1 cellular context compared by ENCODE assay signal in the genomic region with DNA sequence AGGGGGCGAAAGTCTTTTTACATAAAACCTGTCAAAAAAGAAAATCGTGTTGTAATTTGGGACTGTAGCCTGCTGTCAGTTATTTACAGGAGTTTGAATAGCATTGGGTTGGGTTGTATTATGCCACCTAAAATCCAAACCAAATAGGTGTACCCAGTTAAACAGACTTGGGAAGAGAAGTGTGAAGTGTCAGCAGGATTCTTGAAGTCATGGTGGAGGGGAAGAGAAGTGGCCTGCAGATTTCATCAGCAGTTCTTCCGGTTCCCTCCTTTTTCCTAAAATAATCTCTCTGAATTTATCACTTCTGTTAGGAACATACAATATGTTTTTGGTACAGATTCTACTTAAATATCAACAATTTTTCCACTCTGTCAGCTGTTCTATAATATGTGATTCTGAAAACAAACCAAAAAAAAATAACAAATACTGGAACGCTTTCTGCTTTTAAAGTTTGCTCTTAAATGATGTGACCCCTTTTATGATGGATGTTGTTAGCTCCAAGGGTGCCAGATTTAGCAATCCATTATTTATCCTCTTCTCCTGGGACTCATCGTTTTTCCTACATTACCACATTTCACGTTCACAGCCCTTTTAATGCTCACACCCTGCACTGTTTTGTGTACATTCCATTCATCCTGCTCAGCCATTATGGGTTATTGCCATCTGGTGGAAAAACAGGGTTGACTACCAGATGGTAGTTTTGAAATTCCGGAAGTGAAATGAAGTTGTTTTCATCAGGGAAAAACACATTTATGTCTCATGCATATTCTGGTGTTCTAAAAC.
A peak's percentile ranks its signal among the peaks of the same experiment; 100 is the strongest.
TF ChIP-seq lines count a peak whose summit lies in the region.

No MANE protein-coding gene starts in this region.

TF ChIP-seq in K562, 482 proteins besides CTCF, POLR2A, EP300 and RAD21 (continued from another document and continues in another):
- TF ChIP-seq, protein P1, sequence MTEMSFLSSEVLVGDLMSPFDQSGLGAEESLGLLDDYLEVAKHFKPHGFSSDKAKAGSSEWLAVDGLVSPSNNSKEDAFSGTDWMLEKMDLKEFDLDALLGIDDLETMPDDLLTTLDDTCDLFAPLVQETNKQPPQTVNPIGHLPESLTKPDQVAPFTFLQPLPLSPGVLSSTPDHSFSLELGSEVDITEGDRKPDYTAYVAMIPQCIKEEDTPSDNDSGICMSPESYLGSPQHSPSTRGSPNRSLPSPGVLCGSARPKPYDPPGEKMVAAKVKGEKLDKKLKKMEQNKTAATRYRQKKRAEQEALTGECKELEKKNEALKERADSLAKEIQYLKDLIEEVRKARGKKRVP (CRISPR knock-in tag; IDR thresholded peaks at IDR 0.05), result 0 out of 2 replicates have a peak, but pooled peaks have one; percentile 8
- no peak for TF ChIP-seq PRMT5 (CRISPR knock-in tag; IDR thresholded peaks at IDR 0.05)
- no peak for TF ChIP-seq ZSCAN29 (IDR thresholded peaks at IDR 0.05)
- peak in 1 of 3 experiments; percentile 62 for TF ChIP-seq YY1 (IDR thresholded peaks at IDR 0.05; ENCODE audit: borderline replicate concordance in 1 of 3, control insufficient read depth in 1 of 3, extremely low read depth in 1 of 3, insufficient read depth in 3 of 3, insufficient read length in 1 of 3, insufficient replicate concordance in 2 of 3, low read depth in 1 of 3, low read length in 2 of 3)
- TF ChIP-seq MAFG (tag; conservative IDR thresholded peaks at IDR 0.05), result 0 out of 2 replicates have a peak, but pooled peaks have one; percentile 19
- no peak for TF ChIP-seq FOXA1 (IDR thresholded peaks at IDR 0.05; ENCODE audit: borderline replicate concordance)
- no peak for TF ChIP-seq ZNF263 (CRISPR knock-in tag; IDR thresholded peaks at IDR 0.05; ENCODE audit: borderline replicate concordance)
- TF ChIP-seq TCF3 (CRISPR knock-in tag; IDR thresholded peaks at IDR 0.05), result peak; percentile 30; the same call in 1 of the 2 replicates
- TF ChIP-seq BMI1 (IDR thresholded peaks at IDR 0.05; ENCODE audit: low read length), result no peak
- TF ChIP-seq RFX5 (IDR thresholded peaks at IDR 0.05; ENCODE audit: low read depth, low read length), result no peak
- TF ChIP-seq BRD9 (IDR thresholded peaks at IDR 0.05; ENCODE audit: low read depth, partially characterized antibody), result peak; percentile 94
- TF ChIP-seq ZNF589 (CRISPR knock-in tag; IDR thresholded peaks at IDR 0.05; ENCODE audit: low read depth), result peak; percentile 78
- no peak for TF ChIP-seq KAT8 (IDR thresholded peaks at IDR 0.05; ENCODE audit: low read depth)
- TF ChIP-seq, protein P2, sequence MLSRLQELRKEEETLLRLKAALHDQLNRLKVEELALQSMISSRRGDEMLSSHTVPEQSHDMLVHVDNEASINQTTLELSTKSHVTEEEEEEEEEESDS (CRISPR knock-in tag; IDR thresholded peaks at IDR 0.05), result no peak
- TF ChIP-seq ATF7 (IDR thresholded peaks at IDR 0.05), result no peak; the same call in 1 of the 2 replicates
- TF ChIP-seq NFRKB (IDR thresholded peaks at IDR 0.05; ENCODE audit: low read depth), result peak; percentile 64
- peak; percentile 60; the same call in 1 of the 2 replicates for TF ChIP-seq GABPA (tag; conservative IDR thresholded peaks at IDR 0.05; ENCODE audit: low read depth)
- TF ChIP-seq, protein P3, sequence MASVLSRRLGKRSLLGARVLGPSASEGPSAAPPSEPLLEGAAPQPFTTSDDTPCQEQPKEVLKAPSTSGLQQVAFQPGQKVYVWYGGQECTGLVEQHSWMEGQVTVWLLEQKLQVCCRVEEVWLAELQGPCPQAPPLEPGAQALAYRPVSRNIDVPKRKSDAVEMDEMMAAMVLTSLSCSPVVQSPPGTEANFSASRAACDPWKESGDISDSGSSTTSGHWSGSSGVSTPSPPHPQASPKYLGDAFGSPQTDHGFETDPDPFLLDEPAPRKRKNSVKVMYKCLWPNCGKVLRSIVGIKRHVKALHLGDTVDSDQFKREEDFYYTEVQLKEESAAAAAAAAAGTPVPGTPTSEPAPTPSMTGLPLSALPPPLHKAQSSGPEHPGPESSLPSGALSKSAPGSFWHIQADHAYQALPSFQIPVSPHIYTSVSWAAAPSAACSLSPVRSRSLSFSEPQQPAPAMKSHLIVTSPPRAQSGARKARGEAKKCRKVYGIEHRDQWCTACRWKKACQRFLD (CRISPR knock-in tag; IDR thresholded peaks at IDR 0.05), result peak; percentile 9; the same call in 1 of the 2 replicates
- TF ChIP-seq ZNF175 (CRISPR knock-in tag; IDR thresholded peaks at IDR 0.05; ENCODE audit: low read depth), result peak; percentile 79
- TF ChIP-seq ARID1B (IDR thresholded peaks at IDR 0.05), result peak; percentile 25; the same call in 1 of the 2 replicates
- TF ChIP-seq FOXM1 (IDR thresholded peaks at IDR 0.05; ENCODE audit: low read depth), result peak; percentile 22; the same call in 1 of the 2 replicates
- no peak for TF ChIP-seq FOXM1 (CRISPR knock-in tag; IDR thresholded peaks at IDR 0.05; ENCODE audit: low read depth)
- 0 out of 2 replicates have a peak, but pooled peaks have one; percentile 7 for TF ChIP-seq ZNF584 (CRISPR knock-in tag; IDR thresholded peaks at IDR 0.05; ENCODE audit: low read depth)
- TF ChIP-seq, protein P4, sequence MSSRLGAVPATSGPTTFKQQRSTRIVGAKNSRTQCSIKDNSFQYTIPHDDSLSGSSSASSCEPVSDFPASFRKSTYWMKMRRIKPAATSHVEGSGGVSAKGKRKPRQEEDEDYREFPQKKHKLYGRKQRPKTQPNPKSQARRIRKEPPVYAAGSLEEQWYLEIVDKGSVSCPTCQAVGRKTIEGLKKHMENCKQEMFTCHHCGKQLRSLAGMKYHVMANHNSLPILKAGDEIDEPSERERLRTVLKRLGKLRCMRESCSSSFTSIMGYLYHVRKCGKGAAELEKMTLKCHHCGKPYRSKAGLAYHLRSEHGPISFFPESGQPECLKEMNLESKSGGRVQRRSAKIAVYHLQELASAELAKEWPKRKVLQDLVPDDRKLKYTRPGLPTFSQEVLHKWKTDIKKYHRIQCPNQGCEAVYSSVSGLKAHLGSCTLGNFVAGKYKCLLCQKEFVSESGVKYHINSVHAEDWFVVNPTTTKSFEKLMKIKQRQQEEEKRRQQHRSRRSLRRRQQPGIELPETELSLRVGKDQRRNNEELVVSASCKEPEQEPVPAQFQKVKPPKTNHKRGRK (tag; IDR thresholded peaks at IDR 0.05), result no peak
- no peak for TF ChIP-seq ELF4 (CRISPR knock-in tag; IDR thresholded peaks at IDR 0.05)
- no peak for TF ChIP-seq KDM4B (IDR thresholded peaks at IDR 0.05; ENCODE audit: borderline replicate concordance in 2 of 2, low read depth in 1 of 2)
- TF ChIP-seq BRD4 (IDR thresholded peaks at IDR 0.05), result peak; percentile 75; the same call in 1 of the 2 replicates
- TF ChIP-seq SNRNP70 (optimal IDR thresholded peaks at IDR 0.05; ENCODE audit: low read depth, low read length), result no peak
- TF ChIP-seq HNRNPLL (IDR thresholded peaks at IDR 0.05; ENCODE audit: low read depth, low read length, poor library complexity, severe bottlenecking), result no peak
- TF ChIP-seq, protein P5, sequence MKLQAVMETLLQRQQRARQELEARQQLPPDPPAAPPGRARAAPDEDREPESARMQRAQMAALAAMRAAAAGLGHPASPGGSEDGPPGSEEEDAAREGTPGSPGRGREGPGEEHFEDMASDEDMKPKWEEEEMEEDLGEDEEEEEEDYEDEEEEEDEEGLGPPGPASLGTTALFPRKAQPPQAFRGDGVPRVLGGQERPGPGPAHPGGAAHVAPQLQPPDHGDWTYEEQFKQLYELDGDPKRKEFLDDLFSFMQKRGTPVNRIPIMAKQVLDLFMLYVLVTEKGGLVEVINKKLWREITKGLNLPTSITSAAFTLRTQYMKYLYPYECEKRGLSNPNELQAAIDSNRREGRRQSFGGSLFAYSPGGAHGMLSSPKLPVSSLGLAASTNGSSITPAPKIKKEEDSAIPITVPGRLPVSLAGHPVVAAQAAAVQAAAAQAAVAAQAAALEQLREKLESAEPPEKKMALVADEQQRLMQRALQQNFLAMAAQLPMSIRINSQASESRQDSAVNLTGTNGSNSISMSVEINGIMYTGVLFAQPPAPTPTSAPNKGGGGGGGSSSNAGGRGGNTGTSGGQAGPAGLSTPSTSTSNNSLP (IDR thresholded peaks at IDR 0.05; ENCODE audit: borderline replicate concordance, low read depth, low read length), result no peak
- peak; percentile 55; the same call in 1 of the 2 replicates for TF ChIP-seq SPI1 (IDR thresholded peaks at IDR 0.05; ENCODE audit: borderline replicate concordance, low read depth, low read length)
- peak; percentile 59; the same call in 1 of the 2 replicates for TF ChIP-seq CC2D1A (IDR thresholded peaks at IDR 0.05)
- TF ChIP-seq, protein P6, sequence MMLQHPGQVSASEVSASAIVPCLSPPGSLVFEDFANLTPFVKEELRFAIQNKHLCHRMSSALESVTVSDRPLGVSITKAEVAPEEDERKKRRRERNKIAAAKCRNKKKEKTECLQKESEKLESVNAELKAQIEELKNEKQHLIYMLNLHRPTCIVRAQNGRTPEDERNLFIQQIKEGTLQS (IDR thresholded peaks at IDR 0.05), result peak; percentile 71
- TF ChIP-seq, protein P6 (CRISPR knock-in tag; conservative IDR thresholded peaks at IDR 0.05), result no peak
- TF ChIP-seq DNMT1 (IDR thresholded peaks at IDR 0.05), result no peak
- peak; percentile 85 for TF ChIP-seq ELF1 (tag; IDR thresholded peaks at IDR 0.05)
- TF ChIP-seq RBBP5 (IDR thresholded peaks at IDR 0.05; ENCODE audit: borderline replicate concordance, insufficient read depth, low read length, poor library complexity, severe bottlenecking), result no peak
- peak; percentile 17 for TF ChIP-seq TBP (optimal IDR thresholded peaks at IDR 0.05; ENCODE audit: low read depth, low read length)
- TF ChIP-seq, protein P7, sequence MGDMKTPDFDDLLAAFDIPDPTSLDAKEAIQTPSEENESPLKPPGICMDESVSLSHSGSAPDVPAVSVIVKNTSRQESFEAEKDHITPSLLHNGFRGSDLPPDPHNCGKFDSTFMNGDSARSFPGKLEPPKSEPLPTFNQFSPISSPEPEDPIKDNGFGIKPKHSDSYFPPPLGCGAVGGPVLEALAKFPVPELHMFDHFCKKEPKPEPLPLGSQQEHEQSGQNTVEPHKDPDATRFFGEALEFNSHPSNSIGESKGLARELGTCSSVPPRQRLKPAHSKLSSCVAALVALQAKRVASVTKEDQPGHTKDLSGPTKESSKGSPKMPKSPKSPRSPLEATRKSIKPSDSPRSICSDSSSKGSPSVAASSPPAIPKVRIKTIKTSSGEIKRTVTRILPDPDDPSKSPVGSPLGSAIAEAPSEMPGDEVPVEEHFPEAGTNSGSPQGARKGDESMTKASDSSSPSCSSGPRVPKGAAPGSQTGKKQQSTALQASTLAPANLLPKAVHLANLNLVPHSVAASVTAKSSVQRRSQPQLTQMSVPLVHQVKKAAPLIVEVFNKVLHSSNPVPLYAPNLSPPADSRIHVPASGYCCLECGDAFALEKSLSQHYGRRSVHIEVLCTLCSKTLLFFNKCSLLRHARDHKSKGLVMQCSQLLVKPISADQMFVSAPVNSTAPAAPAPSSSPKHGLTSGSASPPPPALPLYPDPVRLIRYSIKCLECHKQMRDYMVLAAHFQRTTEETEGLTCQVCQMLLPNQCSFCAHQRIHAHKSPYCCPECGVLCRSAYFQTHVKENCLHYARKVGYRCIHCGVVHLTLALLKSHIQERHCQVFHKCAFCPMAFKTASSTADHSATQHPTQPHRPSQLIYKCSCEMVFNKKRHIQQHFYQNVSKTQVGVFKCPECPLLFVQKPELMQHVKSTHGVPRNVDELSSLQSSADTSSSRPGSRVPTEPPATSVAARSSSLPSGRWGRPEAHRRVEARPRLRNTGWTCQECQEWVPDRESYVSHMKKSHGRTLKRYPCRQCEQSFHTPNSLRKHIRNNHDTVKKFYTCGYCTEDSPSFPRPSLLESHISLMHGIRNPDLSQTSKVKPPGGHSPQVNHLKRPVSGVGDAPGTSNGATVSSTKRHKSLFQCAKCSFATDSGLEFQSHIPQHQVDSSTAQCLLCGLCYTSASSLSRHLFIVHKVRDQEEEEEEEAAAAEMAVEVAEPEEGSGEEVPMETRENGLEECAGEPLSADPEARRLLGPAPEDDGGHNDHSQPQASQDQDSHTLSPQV (IDR thresholded peaks at IDR 0.05), result peak; percentile 86
- TF ChIP-seq FOSL1 (tag; conservative IDR thresholded peaks at IDR 0.05), result peak; percentile 60
- no peak for TF ChIP-seq CBX1 (IDR thresholded peaks at IDR 0.05; ENCODE audit: low read depth)
- peak; percentile 35; the same call in 1 of the 2 replicates for TF ChIP-seq C11orf30 (IDR thresholded peaks at IDR 0.05; ENCODE audit: low read depth)
- peak; percentile 24; the same call in 1 of the 2 replicates for TF ChIP-seq ETV5 (CRISPR knock-in tag; IDR thresholded peaks at IDR 0.05; ENCODE audit: low read depth)
- TF ChIP-seq, protein P8, sequence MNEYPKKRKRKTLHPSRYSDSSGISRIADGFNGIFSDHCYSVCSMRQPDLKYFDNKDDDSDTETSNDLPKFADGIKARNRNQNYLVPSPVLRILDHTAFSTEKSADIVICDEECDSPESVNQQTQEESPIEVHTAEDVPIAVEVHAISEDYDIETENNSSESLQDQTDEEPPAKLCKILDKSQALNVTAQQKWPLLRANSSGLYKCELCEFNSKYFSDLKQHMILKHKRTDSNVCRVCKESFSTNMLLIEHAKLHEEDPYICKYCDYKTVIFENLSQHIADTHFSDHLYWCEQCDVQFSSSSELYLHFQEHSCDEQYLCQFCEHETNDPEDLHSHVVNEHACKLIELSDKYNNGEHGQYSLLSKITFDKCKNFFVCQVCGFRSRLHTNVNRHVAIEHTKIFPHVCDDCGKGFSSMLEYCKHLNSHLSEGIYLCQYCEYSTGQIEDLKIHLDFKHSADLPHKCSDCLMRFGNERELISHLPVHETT (CRISPR knock-in tag; conservative IDR thresholded peaks at IDR 0.05 in 1 of 2, IDR thresholded peaks at IDR 0.05 in 1 of 2), result peak in 1 of 2 experiments; percentile 30; a peak in 1 of 4 replicates
- TF ChIP-seq DMBX1 (CRISPR knock-in tag; IDR thresholded peaks at IDR 0.05; ENCODE audit: borderline replicate concordance), result peak; percentile 54; the same call in 1 of the 2 replicates
- peak; percentile 16; the same call in 1 of the 2 replicates for TF ChIP-seq CXXC5 (CRISPR knock-in tag; IDR thresholded peaks at IDR 0.05)
- peak; percentile 72; the same call in 1 of the 2 replicates for TF ChIP-seq ARID2 (IDR thresholded peaks at IDR 0.05)
- TF ChIP-seq TEAD1 (CRISPR knock-in tag; IDR thresholded peaks at IDR 0.05), result peak in 1 of 2 experiments; percentile 54; a peak in 1 of 4 replicates
- TF ChIP-seq, protein P9, sequence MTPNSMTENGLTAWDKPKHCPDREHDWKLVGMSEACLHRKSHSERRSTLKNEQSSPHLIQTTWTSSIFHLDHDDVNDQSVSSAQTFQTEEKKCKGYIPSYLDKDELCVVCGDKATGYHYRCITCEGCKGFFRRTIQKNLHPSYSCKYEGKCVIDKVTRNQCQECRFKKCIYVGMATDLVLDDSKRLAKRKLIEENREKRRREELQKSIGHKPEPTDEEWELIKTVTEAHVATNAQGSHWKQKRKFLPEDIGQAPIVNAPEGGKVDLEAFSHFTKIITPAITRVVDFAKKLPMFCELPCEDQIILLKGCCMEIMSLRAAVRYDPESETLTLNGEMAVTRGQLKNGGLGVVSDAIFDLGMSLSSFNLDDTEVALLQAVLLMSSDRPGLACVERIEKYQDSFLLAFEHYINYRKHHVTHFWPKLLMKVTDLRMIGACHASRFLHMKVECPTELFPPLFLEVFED (CRISPR knock-in tag; conservative IDR thresholded peaks at IDR 0.05), result no peak
- TF ChIP-seq NFE2 (IDR thresholded peaks at IDR 0.05; ENCODE audit: low read depth), result peak; percentile 37; the same call in 1 of the 2 replicates
